ENCODE assay signal across 15 cellular contexts in the genomic region with DNA sequence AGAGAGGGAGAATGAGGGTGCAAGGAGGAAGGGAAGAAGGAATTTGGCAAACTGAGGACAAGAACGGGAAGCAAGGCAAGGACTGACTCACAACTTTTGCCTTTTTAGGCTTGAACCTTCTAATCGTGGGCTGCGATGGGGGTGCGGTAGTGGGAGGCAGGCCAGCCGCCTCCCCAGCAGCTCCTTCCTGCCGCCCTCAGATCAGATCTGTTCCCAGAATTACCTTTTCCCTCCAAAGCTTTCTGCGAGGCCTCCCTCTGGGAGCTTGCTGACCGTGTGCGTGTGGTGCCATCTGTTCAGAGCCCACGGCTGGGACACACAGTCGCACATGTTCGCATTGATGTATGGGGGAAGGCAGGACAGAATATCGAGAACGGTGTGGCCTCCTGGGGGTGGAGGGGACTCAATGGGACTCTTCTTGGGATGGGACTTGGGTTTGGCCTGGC.
A peak's percentile ranks its signal among the peaks of the same experiment; 100 is the strongest.
DNase-seq lines count a peak whose midpoint lies in the region; ATAC-seq, FAIRE-seq and TF ChIP-seq lines count a peak whose summit lies in the region.
"Had no signal": no experiment of that assay in that cellular context is flagged by ENCODE, and none has a peak within 500 bp of the region (broad histone marks: within the 10 kb centered on the region; RNA-seq: fewer than 3 reads in every experiment).

No MANE protein-coding gene starts in this region.

- H2AK5ac ChIP-seq in mesendoderm (ENCODE audit: low read length) = no peak overlapping the region

- no peaks in the 10 kb centered on the region for H3K9me3 Mint-ChIP-seq in stimulated activated naive CD8-positive, alpha-beta T cell treated with anti-CD3 and anti-CD28 coated beads, Interleukin-15, Interleukin-2, amounts not matched to agents 100 ng/mL and 50 ng/mL, for 24 hours
- no peaks in the 10 kb centered on the region for H3K9me3 Mint-ChIP-seq in stimulated activated naive CD8-positive, alpha-beta T cell treated with anti-CD3 and anti-CD28 coated beads, Interleukin-15, amount 100 ng/mL, for 72 hours
- H3K9me3 Mint-ChIP-seq in glutamatergic neuron (ENCODE audit: unreplicated experiment) (peaks cover 9% of the 10 kb centered on the region), type B pancreatic cell (no peaks in the 10 kb centered on the region)
- H3K9me3 Mint-ChIP-seq: activated naive CD4-positive, alpha-beta T cell treated with anti-CD3 and anti-CD28 coated beads, Interleukin-2, amount 50 U/mL, for 72 hours; dendritic cell treated with granulocyte-macrophage colony-stimulating factor and Interleukin-4, amounts not matched to agents 40 ng/mL and 50 ng/mL, for 4 days had no signal

- H3K4me1 Mint-ChIP-seq in stimulated activated naive CD8-positive, alpha-beta T cell treated with anti-CD3 and anti-CD28 coated beads, Interleukin-15, Interleukin-2, amounts not matched to agents 100 ng/mL and 50 ng/mL, for 24 hours (ENCODE audit: low read depth) = peaks cover 5% of the 10 kb centered on the region
- peaks cover 8% of the 10 kb centered on the region for H3K4me1 Mint-ChIP-seq in stimulated activated naive CD8-positive, alpha-beta T cell treated with anti-CD3 and anti-CD28 coated beads, Interleukin-15, amount 100 ng/mL, for 72 hours
- H3K4me1 Mint-ChIP-seq in glutamatergic neuron (ENCODE audit: low read depth, unreplicated experiment) (peaks cover 23% of the 10 kb centered on the region), type B pancreatic cell (ENCODE audit: unreplicated experiment) (peaks cover 10% of the 10 kb centered on the region)

- H3K79me1 ChIP-seq in mesendoderm (ENCODE audit: low read length) = no peaks in the 10 kb centered on the region

- H3K4me1 ChIP-seq in Karpas-422 (ENCODE audit: low read length) = peaks cover 45% of the 10 kb centered on the region
- H3K4me1 ChIP-seq in pancreas = no peaks in the 10 kb centered on the region
- H3K4me1 ChIP-seq in mesendoderm (ENCODE audit: control insufficient read depth, low read depth, low read length) = peaks cover 2% of the 10 kb centered on the region

- H4K5ac ChIP-seq in mesendoderm (ENCODE audit: low read length) = no peak overlapping the region

- no peak overlapping the region for H3K4me3 ChIP-seq in Karpas-422 (ENCODE audit: low read length)
- H3K4me3 ChIP-seq in pancreas = no peak overlapping the region
- H3K4me3 ChIP-seq in mesendoderm (ENCODE audit: low read length) = no peak overlapping the region
- H3K4me3 ChIP-seq: heart left ventricle, left lung had no signal

- H3K9me3 ChIP-seq in Karpas-422 (ENCODE audit: low read length) (no peaks in the 10 kb centered on the region), pancreas (no peaks in the 10 kb centered on the region)
- H3K9me3 ChIP-seq: heart left ventricle, left lung had no signal

- H3K79me2 ChIP-seq in Karpas-422 (ENCODE audit: low read length) (no peaks in the 10 kb centered on the region), mesendoderm (ENCODE audit: control insufficient read depth, insufficient read depth, low read length) (no peaks in the 10 kb centered on the region)

- no peak overlapping the region for H4K8ac ChIP-seq in mesendoderm (ENCODE audit: low read depth, low read length)

- no peak overlapping the region for H3K23ac ChIP-seq in mesendoderm (ENCODE audit: low read length)

- ATAC-seq in stimulated activated naive CD8-positive, alpha-beta T cell treated with anti-CD3 and anti-CD28 coated beads, Interleukin-15, amount 100 ng/mL, for 72 hours = no peak
- no peak for ATAC-seq in pancreas
- ATAC-seq: activated naive CD4-positive, alpha-beta T cell treated with anti-CD3 and anti-CD28 coated beads, Interleukin-2, amount 50 U/mL, for 72 hours; heart left ventricle; left lung had no signal

- no peaks in the 10 kb centered on the region for H4K20me1 ChIP-seq in Karpas-422 (ENCODE audit: insufficient read depth, low read depth, low read length)

- DNase-seq in stimulated activated naive CD8-positive, alpha-beta T cell treated with anti-CD3 and anti-CD28 coated beads, Interleukin-15, amount 100 ng/mL, for 72 hours = no peak
- DNase-seq in Karpas-422 (no peak), glutamatergic neuron (peak; percentile 41), type B pancreatic cell (ENCODE audit: extremely low spot score, unreplicated experiment) (peak; percentile 43), pancreas (no peak), mesendoderm (no peak), GM03348 (ENCODE audit: low spot score) (no peak)
- DNase-seq: heart left ventricle; left lung; NCI-H748 treated with DMSO at 0.1 percent for 48 hours; retina; stimulated activated CD4-positive, alpha-beta T cell treated with anti-CD3 and anti-CD28 coated beads, Interleukin-4, amount 100 ng/mL, for 1 hour had no signal

- no peaks in the 10 kb centered on the region for H3K27me3 Mint-ChIP-seq in stimulated activated naive CD8-positive, alpha-beta T cell treated with anti-CD3 and anti-CD28 coated beads, Interleukin-15, Interleukin-2, amounts not matched to agents 100 ng/mL and 50 ng/mL, for 24 hours
- H3K27me3 Mint-ChIP-seq in stimulated activated naive CD8-positive, alpha-beta T cell treated with anti-CD3 and anti-CD28 coated beads, Interleukin-15, amount 100 ng/mL, for 72 hours = no peaks in the 10 kb centered on the region
- H3K27me3 Mint-ChIP-seq in glutamatergic neuron (ENCODE audit: unreplicated experiment) (peaks cover 17% of the 10 kb centered on the region), type B pancreatic cell (no peaks in the 10 kb centered on the region)
- H3K27me3 Mint-ChIP-seq: dendritic cell treated with granulocyte-macrophage colony-stimulating factor and Interleukin-4, amounts not matched to agents 40 ng/mL and 50 ng/mL, for 4 days had no signal

- H3K27me3 ChIP-seq in Karpas-422 (ENCODE audit: low read length) (no peaks in the 10 kb centered on the region), pancreas (no peaks in the 10 kb centered on the region), mesendoderm (ENCODE audit: insufficient read depth, low read length, poor library complexity) (no peaks in the 10 kb centered on the region)
- H3K27me3 ChIP-seq: heart left ventricle, left lung had no signal

- H3K9ac ChIP-seq in Karpas-422 (ENCODE audit: low read length) (0 out of 2 replicates have a peak overlapping the region, but pooled peaks have one; percentile 20), mesendoderm (ENCODE audit: low read length) (no peak overlapping the region)

- no peaks in the 10 kb centered on the region for H3K36me3 Mint-ChIP-seq in stimulated activated naive CD8-positive, alpha-beta T cell treated with anti-CD3 and anti-CD28 coated beads, Interleukin-15, Interleukin-2, amounts not matched to agents 100 ng/mL and 50 ng/mL, for 24 hours (ENCODE audit: low read depth)
- H3K36me3 Mint-ChIP-seq in glutamatergic neuron (ENCODE audit: unreplicated experiment) (no peaks in the 10 kb centered on the region), type B pancreatic cell (no peaks in the 10 kb centered on the region)
- H3K36me3 Mint-ChIP-seq: activated naive CD4-positive, alpha-beta T cell treated with anti-CD3 and anti-CD28 coated beads, Interleukin-2, amount 50 U/mL, for 72 hours had no signal

- H3K27ac ChIP-seq in Karpas-422 (ENCODE audit: low read length) (no peak overlapping the region), pancreas (no peak overlapping the region), mesendoderm (ENCODE audit: low read depth, low read length) (no peak overlapping the region)
- H3K27ac ChIP-seq: heart left ventricle, left lung had no signal

- H3K36me3 ChIP-seq in Karpas-422 (ENCODE audit: insufficient read depth, low read length) (no peaks in the 10 kb centered on the region), pancreas (no peaks in the 10 kb centered on the region), mesendoderm (ENCODE audit: control insufficient read depth, insufficient read depth, low read length) (no peaks in the 10 kb centered on the region)
- H3K36me3 ChIP-seq: heart left ventricle had no signal

- 88 to 92% methylated on average over 14 of the region's 14 CpGs for WGBS in pancreas, 2 donors
- no CpG with 5 or more reads among the region's 14 CpGs for WGBS in mesendoderm (ENCODE audit: extremely low coverage, insufficient coverage, low lambda C conversion rate)

- no peak overlapping the region for H3K4ac ChIP-seq in mesendoderm (ENCODE audit: low read depth, low read length)

- H3K4me3 Mint-ChIP-seq in stimulated activated naive CD8-positive, alpha-beta T cell treated with anti-CD3 and anti-CD28 coated beads, Interleukin-15, Interleukin-2, amounts not matched to agents 100 ng/mL and 50 ng/mL, for 24 hours = no peak overlapping the region
- H3K4me3 Mint-ChIP-seq in stimulated activated naive CD8-positive, alpha-beta T cell treated with anti-CD3 and anti-CD28 coated beads, Interleukin-15, amount 100 ng/mL, for 72 hours = no peak overlapping the region
- H3K4me3 Mint-ChIP-seq in glutamatergic neuron (ENCODE audit: unreplicated experiment) (peak overlapping the region; percentile 72), type B pancreatic cell (no peak overlapping the region)
- H3K4me3 Mint-ChIP-seq: dendritic cell treated with granulocyte-macrophage colony-stimulating factor and Interleukin-4, amounts not matched to agents 40 ng/mL and 50 ng/mL, for 4 days had no signal

- H3K18ac ChIP-seq in mesendoderm (ENCODE audit: low read length) = no peak overlapping the region

- no peak overlapping the region for H2BK15ac ChIP-seq in mesendoderm (replicated peaks; ENCODE audit: low read depth)

- FAIRE-seq in pancreas (lab: Jason Lieb, UNC) = no peak

- no peak overlapping the region for H2BK5ac ChIP-seq in mesendoderm (ENCODE audit: low read length)

- no peak overlapping the region; the same call in 1 of the 2 replicates for H2AFZ ChIP-seq in Karpas-422 (ENCODE audit: low read length)

- H3K56ac ChIP-seq in mesendoderm (ENCODE audit: low read length) = no peak overlapping the region

- no peaks in the 10 kb centered on the region for H3K9me2 ChIP-seq in Karpas-422 (replicated peaks; ENCODE audit: insufficient read depth, low read length)

- no peak overlapping the region for H2BK120ac ChIP-seq in mesendoderm (ENCODE audit: low read depth, low read length)

- peak overlapping the region; percentile 1 for H3K4me2 ChIP-seq in Karpas-422 (ENCODE audit: low read depth, low read length, poor library complexity, severe bottlenecking)
- H3K4me2 ChIP-seq in mesendoderm (ENCODE audit: low read length) = no peak overlapping the region

- intact Hi-C loops in pancreas (cut with DNase I) = loop anchor here in 1 of 3 donors (5.0 kb wide), 1 partner anchor 238 kb away; no protein-coding TSS in a partner anchor

- TF ChIP-seq CTCF in glutamatergic neuron (IDR thresholded peaks at IDR 0.05; ENCODE audit: partially characterized antibody, unreplicated experiment) = no peak
- TF ChIP-seq CTCF in type B pancreatic cell (conservative IDR thresholded peaks at IDR 0.05) = no peak
- TF ChIP-seq CTCF in pancreas (IDR thresholded peaks at IDR 0.05) = no peak

- H3K27ac Mint-ChIP-seq in stimulated activated naive CD8-positive, alpha-beta T cell treated with anti-CD3 and anti-CD28 coated beads, Interleukin-15, Interleukin-2, amounts not matched to agents 100 ng/mL and 50 ng/mL, for 24 hours = peak overlapping the region; percentile 39
- no peak overlapping the region for H3K27ac Mint-ChIP-seq in stimulated activated naive CD8-positive, alpha-beta T cell treated with anti-CD3 and anti-CD28 coated beads, Interleukin-15, amount 100 ng/mL, for 72 hours
- H3K27ac Mint-ChIP-seq in glutamatergic neuron (ENCODE audit: unreplicated experiment) = peak overlapping the region; percentile 82
- no peak overlapping the region for H3K27ac Mint-ChIP-seq in type B pancreatic cell
- H3K27ac Mint-ChIP-seq: dendritic cell treated with granulocyte-macrophage colony-stimulating factor and Interleukin-4, amounts not matched to agents 40 ng/mL and 50 ng/mL, for 4 days had no signal

Comparison
In these comparisons a context has a peak if more than half of its experiments do, and no peak if none do; other contexts are left out.
1. H3K27ac Mint-ChIP-seq: peak in stimulated activated naive CD8-positive, alpha-beta T cell treated with anti-CD3 and anti-CD28 coated beads, Interleukin-15, Interleukin-2, amounts not matched to agents 100 ng/mL and 50 ng/mL, for 24 hours (single experiment) and glutamatergic neuron (single experiment); none in stimulated activated naive CD8-positive, alpha-beta T cell treated with anti-CD3 and anti-CD28 coated beads, Interleukin-15, amount 100 ng/mL, for 72 hours (0 of 2) and type B pancreatic cell (single experiment).
2. DNase-seq: peak in glutamatergic neuron (single experiment) and type B pancreatic cell (single experiment); none in stimulated activated naive CD8-positive, alpha-beta T cell treated with anti-CD3 and anti-CD28 coated beads, Interleukin-15, amount 100 ng/mL, for 72 hours (0 of 2), Karpas-422 (single experiment), pancreas (0 of 6), mesendoderm (single experiment) and GM03348 (single experiment).